In the genomic region with DNA sequence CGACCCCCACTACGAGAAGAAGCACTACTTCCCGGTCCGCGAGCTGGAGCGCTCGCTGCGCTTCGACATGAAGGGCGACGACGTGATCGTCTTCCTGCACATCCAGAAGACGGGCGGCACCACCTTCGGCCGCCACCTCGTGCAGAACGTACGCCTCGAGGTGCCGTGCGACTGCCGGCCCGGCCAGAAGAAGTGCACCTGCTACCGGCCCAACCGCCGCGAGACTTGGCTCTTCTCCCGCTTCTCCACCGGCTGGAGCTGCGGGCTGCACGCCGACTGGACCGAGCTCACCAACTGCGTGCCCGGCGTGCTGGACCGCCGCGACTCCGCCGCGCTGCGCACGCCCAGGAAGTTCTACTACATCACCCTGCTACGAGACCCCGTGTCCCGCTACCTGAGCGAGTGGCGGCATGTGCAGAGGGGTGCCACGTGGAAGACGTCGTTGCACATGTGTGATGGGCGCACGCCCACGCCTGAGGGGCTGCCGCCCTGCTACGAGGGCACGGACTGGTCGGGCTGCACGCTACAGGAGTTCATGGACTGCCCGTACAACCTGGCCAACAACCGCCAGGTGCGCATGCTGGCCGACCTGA, we compare ENCODE assay signal across 7 cellular contexts. TPM values are rescaled to one million over a fixed set of nuclear protein-coding genes. Genes with fewer than 3 reads are reported as not detected.
DNase-seq lines count a peak whose midpoint lies in the region; ATAC-seq and TF ChIP-seq lines count a peak whose summit lies in the region.
"Not testable (repeated sequence)": the region's sequence is repeated elsewhere in the genome, so short reads cannot be mapped to it uniquely, and the experiment has no call there.

No MANE protein-coding gene starts in this region.

- H3K9me3 ChIP-seq in DND-41 (ENCODE audit: insufficient read depth, low read length, severe bottlenecking): not testable (repeated sequence)

- peaks cover 1 to 19% (median 12%) of the 10 kb centered on the region in 5 donors for H3K27me3 Mint-ChIP-seq in naive thymus-derived CD8-positive, alpha-beta T cell
- peaks cover 24% of the 10 kb centered on the region for H3K27me3 Mint-ChIP-seq in stimulated activated memory B cell treated with anti-CD40 and anti-IgM and Interleukin-4, amounts not matched to agents 10 μg/mL and 1 μg/mL and 100 μg/mL, for 72 hours

- not testable (repeated sequence) for H3K4me1 Mint-ChIP-seq in naive thymus-derived CD8-positive, alpha-beta T cell; stimulated activated memory B cell treated with anti-CD40 and anti-IgM and Interleukin-4, amounts not matched to agents 10 μg/mL and 1 μg/mL and 100 μg/mL, for 72 hours

- H3K9ac ChIP-seq in DND-41 (ENCODE audit: low read depth, low read length): not testable (repeated sequence)

- H2AFZ ChIP-seq in DND-41 (ENCODE audit: low read depth, low read length): not testable (repeated sequence)

- POLR2A ChIA-PET in naive thymus-derived CD8-positive, alpha-beta T cell (lab: Charles Lee): not testable (repeated sequence)

- not testable (repeated sequence) for H3K79me2 ChIP-seq in DND-41 (ENCODE audit: insufficient read depth, low read length)

- DNase-seq in DND-41; NB4 (ENCODE audit: low read depth); activated naive CD4-positive, alpha-beta T cell treated with anti-CD3 and anti-CD28 coated beads, Interleukin-2, amount 50 U/mL, for 72 hours (ENCODE audit: low spot score in 2 of 2); kidney epithelial cell (ENCODE audit: low read depth); naive thymus-derived CD8-positive, alpha-beta T cell: not testable (repeated sequence)

- not testable (repeated sequence) for H3K27ac Mint-ChIP-seq in activated naive CD4-positive, alpha-beta T cell treated with anti-CD3 and anti-CD28 coated beads, Interleukin-2, amount 50 U/mL, for 72 hours; naive thymus-derived CD8-positive, alpha-beta T cell; stimulated activated memory B cell treated with anti-CD40 and anti-IgM and Interleukin-4, amounts not matched to agents 10 μg/mL and 1 μg/mL and 100 μg/mL, for 72 hours

- not testable (repeated sequence) for H3K4me1 ChIP-seq in DND-41 (ENCODE audit: insufficient read depth, low read length)

- not testable (repeated sequence) for H3K36me3 Mint-ChIP-seq in activated naive CD4-positive, alpha-beta T cell treated with anti-CD3 and anti-CD28 coated beads, Interleukin-2, amount 50 U/mL, for 72 hours; naive thymus-derived CD8-positive, alpha-beta T cell; stimulated activated memory B cell treated with anti-CD40 and anti-IgM and Interleukin-4, amounts not matched to agents 10 μg/mL and 1 μg/mL and 100 μg/mL, for 72 hours

- not testable (repeated sequence) for H3K4me3 Mint-ChIP-seq in naive thymus-derived CD8-positive, alpha-beta T cell; stimulated activated memory B cell treated with anti-CD40 and anti-IgM and Interleukin-4, amounts not matched to agents 10 μg/mL and 1 μg/mL and 100 μg/mL, for 72 hours

- H3K27ac ChIP-seq in DND-41 (ENCODE audit: low read length): not testable (repeated sequence)

- H3K4me2 ChIP-seq in DND-41 (ENCODE audit: insufficient read depth, low read length): not testable (repeated sequence)

- H3K36me3 ChIP-seq in DND-41 (ENCODE audit: insufficient read depth, low read length); kidney epithelial cell (ENCODE audit: control insufficient read depth, insufficient read depth, low read length): not testable (repeated sequence)

- H3K4me3 ChIP-seq in DND-41 (ENCODE audit: low read depth in 1 of 2, low read length in 2 of 2) (peak overlapping the region in 1 of 2 experiments; percentile 51; a peak in 2 of 4 replicates), NB4 (ENCODE audit: low read depth, low read length) (peak overlapping the region; percentile 44), kidney epithelial cell (ENCODE audit: low read depth, low read length) (peak overlapping the region; percentile 27)

- ATAC-seq in DND-41 (ENCODE audit: insufficient read depth, low read depth) (peak; percentile 61; the same call in 2 of the 3 replicates), esophagus mucosa (peak; percentile 54)
- peak; percentile 43 to 69 for ATAC-seq in activated naive CD4-positive, alpha-beta T cell treated with anti-CD3 and anti-CD28 coated beads, Interleukin-2, amount 50 U/mL, for 72 hours
- peak; percentile 32 to 58 for ATAC-seq in naive thymus-derived CD8-positive, alpha-beta T cell
- peak; percentile 24 for ATAC-seq in stimulated activated memory B cell treated with anti-CD40 and anti-IgM and Interleukin-4, amounts not matched to agents 10 μg/mL and 1 μg/mL and 100 μg/mL, for 72 hours

- H3K27me3 ChIP-seq in DND-41 (ENCODE audit: insufficient read depth, low read length, poor library complexity); kidney epithelial cell (ENCODE audit: control insufficient read depth, insufficient read depth, low read length): not testable (repeated sequence)

- H4K20me1 ChIP-seq in DND-41 (ENCODE audit: insufficient read depth, low read length): not testable (repeated sequence)

- not testable (repeated sequence) for TF ChIP-seq CTCF in DND-41 (IDR thresholded peaks at IDR 0.05; ENCODE audit: borderline replicate concordance, extremely low read depth, low read length, poor library complexity, severe bottlenecking); NB4 (IDR thresholded peaks at IDR 0.05; ENCODE audit: low read depth, low read length); kidney epithelial cell (IDR thresholded peaks at IDR 0.05; ENCODE audit: insufficient read depth, low read length, poor library complexity, severe bottlenecking)

- not testable (repeated sequence) for H3K9me3 Mint-ChIP-seq in activated naive CD4-positive, alpha-beta T cell treated with anti-CD3 and anti-CD28 coated beads, Interleukin-2, amount 50 U/mL, for 72 hours; naive thymus-derived CD8-positive, alpha-beta T cell; stimulated activated memory B cell treated with anti-CD40 and anti-IgM and Interleukin-4, amounts not matched to agents 10 μg/mL and 1 μg/mL and 100 μg/mL, for 72 hours

- TF ChIP-seq POLR2A in NB4 (IDR thresholded peaks at IDR 0.05; ENCODE audit: extremely low read depth, insufficient read length): not testable (repeated sequence)

RNA-seq across cellular contexts. Expression of a gene that starts 11.4 kb away (rescaled TPM):
- 10 to 100 TPM in 1 of 2 donors, 1 to 10 TPM in 1; 6.4 to 10.1 TPM for total RNA-seq in activated naive CD4-positive, alpha-beta T cell treated with anti-CD3 and anti-CD28 coated beads, Interleukin-2, amount 50 U/mL, for 72 hours
- total RNA-seq in esophagus mucosa: 6.7 TPM
- total RNA-seq in kidney epithelial cell: 10.2 and 12.2 TPM in 2 replicates
- total RNA-seq in naive thymus-derived CD8-positive, alpha-beta T cell: 10 to 100 TPM; 19.6 to 22.6 TPM
- 1 to 10 TPM; 5.5 to 5.8 (median 5.7) TPM for polyA plus RNA-seq in naive thymus-derived CD8-positive, alpha-beta T cell
